ENCODE assay signal across 27 cellular contexts in genomic region chr3:128625409-128625945, GRCh38. TPM values are rescaled to one million over a fixed set of nuclear protein-coding genes. Genes with fewer than 3 reads are reported as not detected.
DNase-seq lines count a peak whose midpoint lies in the region; ATAC-seq, FAIRE-seq and TF ChIP-seq lines count a peak whose summit lies in the region.
"Had no signal": no experiment of that assay in that cellular context is flagged by ENCODE, and none has a peak within 500 bp of the region (broad histone marks: within the 10 kb centered on the region; RNA-seq: fewer than 3 reads in every experiment).

No MANE protein-coding gene starts in this region.

- intact Hi-C loops in cardiac septum (cut with DNase I) (no loop called here), right cardiac atrium (cut with DNase I) (no loop called here), endothelial cell of umbilical vein (cut with micrococcal nuclease) (no loop called here)

- H3K27ac ChIP-seq in right cardiac atrium (ENCODE audit: low read length) = no peak overlapping the region
- H3K27ac ChIP-seq in endothelial cell of umbilical vein (ENCODE audit: insufficient read depth, low read depth, low read length) = peak overlapping the region; percentile 12
- H3K27ac ChIP-seq in temporal lobe (ENCODE audit: low read depth, low read length) = peak overlapping the region; percentile 46
- H3K27ac ChIP-seq: BLaER1, psoas muscle had no signal

- no peaks in the 10 kb centered on the region for H3K9me1 ChIP-seq in endothelial cell of umbilical vein (replicated peaks; ENCODE audit: control insufficient read depth, extremely low read depth, insufficient read depth, low read length)

- peaks cover 56% of the 10 kb centered on the region for H3K79me2 ChIP-seq in endothelial cell of umbilical vein (ENCODE audit: control insufficient read depth, insufficient read depth, low read length)

- H3K27me3 Mint-ChIP-seq in T-helper 17 cell = no peaks in the 10 kb centered on the region
- H3K27me3 Mint-ChIP-seq: naive B cell, type B pancreatic cell had no signal

- H3K36me3 Mint-ChIP-seq in T-helper 17 cell (ENCODE audit: low read depth) = peaks cover 11% of the 10 kb centered on the region

- no peaks in the 10 kb centered on the region for H3K27me3 ChIP-seq in right cardiac atrium (ENCODE audit: control insufficient read depth, insufficient read depth)
- no peaks in the 10 kb centered on the region for H3K27me3 ChIP-seq in endothelial cell of umbilical vein (ENCODE audit: control insufficient read depth in 2 of 2, insufficient read depth in 2 of 2, low read length in 2 of 2)
- H3K27me3 ChIP-seq: BLaER1, gastroesophageal sphincter, left lung had no signal

- TF ChIP-seq CTCF in endothelial cell of umbilical vein (IDR thresholded peaks at IDR 0.05; ENCODE audit: extremely low read depth in 1 of 2, insufficient read depth in 1 of 2, low read depth in 1 of 2, low read length in 2 of 2) = no peak

- no TSS peak for BruUV-seq in endothelial cell of umbilical vein (replicated peaks; lab: Mats Ljungman, UMichigan)

- no peak overlapping the region for H3K9ac ChIP-seq in endothelial cell of umbilical vein (replicated peaks; ENCODE audit: extremely low read depth, insufficient read depth, low read length)
- H3K9ac ChIP-seq: BLaER1 had no signal

- dilution Hi-C loops in endothelial cell of umbilical vein (cut with MboI; ENCODE audit: extremely low pct_ligation_motif_present, low sequenced_read_pairs) = no loop called here

- H2AFZ ChIP-seq in endothelial cell of umbilical vein (ENCODE audit: low read depth, low read length) = no peak overlapping the region

- DNase-seq in cardiac septum (ENCODE audit: low spot score) (peak; percentile 60), right cardiac atrium (no peak), T-helper 17 cell (no peak), endothelial cell of umbilical vein (ENCODE audit: low read depth, low spot score) (no peak), iPS-NIHi11 (ENCODE audit: low spot score) (no peak), T1000 (lab: John Stamatoyannopoulos, UW) (no peak)
- DNase-seq: activated CD8-positive, alpha-beta memory T cell treated with anti-CD3 and anti-CD28 coated beads for 24 hours; activated naive CD4-positive, alpha-beta T cell treated with anti-CD3 and anti-CD28 coated beads for 36 hours; amygdala; Calu3; H9; left lung; naive B cell; NCI-H1105; NCI-H2029; NCI-H526 treated with DMSO at 0.1 percent for 48 hours; nucleus accumbens; psoas muscle had no signal

- no peak overlapping the region for H3K4me3 ChIP-seq in right cardiac atrium (ENCODE audit: low read length)
- H3K4me3 ChIP-seq in endothelial cell of umbilical vein (replicated peaks in 1 of 3; ENCODE audit: insufficient read depth in 1 of 3, low read depth in 1 of 3, low read length in 3 of 3) = no peak overlapping the region
- H3K4me3 ChIP-seq: BLaER1, gastroesophageal sphincter, left lung, psoas muscle had no signal

- no peak for ATAC-seq in right cardiac atrium
- ATAC-seq in T-helper 17 cell = no peak
- ATAC-seq: activated CD4-positive, CD25-positive, alpha-beta regulatory T cell treated with anti-CD3 and anti-CD28 coated beads, Interleukin-2, amount 50 U/mL, for 24 hours; gastroesophageal sphincter; psoas muscle had no signal

- peak overlapping the region; percentile 34 for H3K27ac Mint-ChIP-seq in T-helper 17 cell
- H3K27ac Mint-ChIP-seq: mesothelial cell of epicardium had no signal

- no peak for TF ChIP-seq POLR2A in endothelial cell of umbilical vein (IDR thresholded peaks at IDR 0.05; ENCODE audit: low read depth, low read length)

- CTCF ChIA-PET in endothelial cell of umbilical vein (lab: Charles Lee) = interaction anchor here (1.0 to 1.2 kb wide), 3 partner anchors 8 to 221 kb away, joined by 3 to 5 read pairs (median 3); no protein-coding TSS in a partner anchor

- H4K20me1 ChIP-seq in endothelial cell of umbilical vein (replicated peaks; ENCODE audit: control insufficient read depth, extremely low read depth, insufficient read depth, low read length) = no peaks in the 10 kb centered on the region

- H3K4me3 Mint-ChIP-seq in T-helper 17 cell = no peak overlapping the region
- H3K4me3 Mint-ChIP-seq: activated naive CD4-positive, alpha-beta T cell treated with anti-CD3 and anti-CD28 coated beads for 36 hours; H9; mesothelial cell of epicardium; naive B cell; type B pancreatic cell had no signal

- 90% methylated on average over 11 of the region's 11 CpGs for WGBS in right cardiac atrium

- no peaks in the 10 kb centered on the region for H3K9me3 ChIP-seq in right cardiac atrium (ENCODE audit: control insufficient read depth, low read length)
- no peaks in the 10 kb centered on the region for H3K9me3 ChIP-seq in T-helper 17 cell (ENCODE audit: control insufficient read depth, low read length, poor library complexity, severe bottlenecking)
- H3K9me3 ChIP-seq in endothelial cell of umbilical vein (replicated peaks; ENCODE audit: control insufficient read depth, insufficient read depth, low read length) = no peaks in the 10 kb centered on the region
- H3K9me3 ChIP-seq: BLaER1, gastroesophageal sphincter, left lung, psoas muscle had no signal

- H3K4me1 Mint-ChIP-seq in T-helper 17 cell = peaks cover 12% of the 10 kb centered on the region
- H3K4me1 Mint-ChIP-seq: H9, mesothelial cell of epicardium had no signal

- H3K4me1 ChIP-seq in right cardiac atrium (ENCODE audit: control insufficient read depth, insufficient read depth, low read length) = peaks cover 12% of the 10 kb centered on the region
- H3K4me1 ChIP-seq in endothelial cell of umbilical vein (ENCODE audit: control insufficient read depth, extremely low read depth, insufficient read depth, low read length) = peaks cover 33% of the 10 kb centered on the region
- H3K4me1 ChIP-seq: BLaER1 had no signal

- no peak overlapping the region for H3K4me2 ChIP-seq in endothelial cell of umbilical vein (ENCODE audit: insufficient read depth, low read length)
- H3K4me2 ChIP-seq: BLaER1 had no signal

- POLR2A ChIA-PET in endothelial cell of umbilical vein (lab: Charles Lee) = no interaction called here

- peaks cover 37 to 48% of the 10 kb centered on the region in 2 experiments for H3K36me3 ChIP-seq in endothelial cell of umbilical vein (ENCODE audit: control insufficient read depth in 2 of 2, extremely low read depth in 1 of 2, insufficient read depth in 2 of 2, low read length in 2 of 2)

- FAIRE-seq in endothelial cell of umbilical vein (lab: Jason Lieb, UNC) = no peak
- FAIRE-seq: bronchial epithelial cell, GM18507, TTC549 had no signal

TF ChIP-seq in endothelial cell of umbilical vein, 7 proteins besides CTCF, POLR2A, EP300 and RAD21:
- no peak for TF ChIP-seq MYC (IDR thresholded peaks at IDR 0.05; ENCODE audit: low read depth, low read length)
- no peak for TF ChIP-seq POLR2AphosphoS5 (IDR thresholded peaks at IDR 0.05; ENCODE audit: insufficient read depth, low read depth, low read length)
- no peak for TF ChIP-seq GATA2 (IDR thresholded peaks at IDR 0.05; ENCODE audit: insufficient read depth, insufficient read length, low read depth, low read length)

RNA-seq across cellular contexts. Expression of gene RPN1, which starts 25.1 kb away (rescaled TPM):
- 84.9 TPM for total RNA-seq in cardiac septum
- 100 to 1,000 TPM in 3 of 4 donors, 10 to 100 TPM in 1; 85.1 to 164 (median 120) TPM for total RNA-seq in right cardiac atrium
- 96.5 TPM for polyA plus RNA-seq in right cardiac atrium
- total RNA-seq in T-helper 17 cell = 100 to 1,000 TPM; 117 TPM
- 244 and 250 TPM in 2 replicates for total RNA-seq in endothelial cell of umbilical vein
- 251 and 266 TPM in 2 replicates for polyA plus RNA-seq in endothelial cell of umbilical vein
- 266 and 288 TPM in 2 replicates for polyA plus RNA-seq in endothelial cell of umbilical vein (2011; cell fraction: cytosol; rRNA removed)
- polyA plus RNA-seq in endothelial cell of umbilical vein (2011; cell fraction: nucleus; rRNA removed) = 163 and 181 TPM in 2 replicates
- 198 and 216 TPM in 2 replicates for polyA plus RNA-seq in endothelial cell of umbilical vein (2012)
- polyA minus RNA-seq in endothelial cell of umbilical vein = 510 and 528 TPM in 2 replicates
- polyA minus RNA-seq in endothelial cell of umbilical vein (2011; cell fraction: cytosol; rRNA and poly(A)+ RNA removed) = 275 TPM
- 128 and 181 TPM in 2 replicates for polyA minus RNA-seq in endothelial cell of umbilical vein (2011; cell fraction: nucleus; rRNA and poly(A)+ RNA removed)
- total RNA-seq in temporal lobe = 104 TPM
